ENCODE assay signal across 11 cellular contexts in genomic region chr1:221810406-221810805, GRCh38.
DNase-seq lines count a peak whose midpoint lies in the region; ATAC-seq and TF ChIP-seq lines count a peak whose summit lies in the region.
"Had no signal": no experiment of that assay in that cellular context is flagged by ENCODE, and none has a peak within 500 bp of the region (broad histone marks: within the 10 kb centered on the region; RNA-seq: fewer than 3 reads in every experiment).

No MANE protein-coding gene starts in this region.

- intact Hi-C loops in natural killer cell (cut with micrococcal nuclease), result no loop called here

- H3K27ac Mint-ChIP-seq in central memory CD8-positive, alpha-beta T cell (ENCODE audit: low read depth), result peak overlapping the region; percentile 50
- H3K27ac Mint-ChIP-seq in natural killer cell, result peak overlapping the region; percentile 44 to 71

- no peak for TF ChIP-seq CTCF in natural killer cell (IDR thresholded peaks at IDR 0.05)

- peaks cover 29% of the 10 kb centered on the region for H3K4me1 Mint-ChIP-seq in central memory CD8-positive, alpha-beta T cell
- H3K4me1 Mint-ChIP-seq in natural killer cell, result peaks cover 36 to 39% of the 10 kb centered on the region in 2 donors

- peak; percentile 96 for DNase-seq in EH (ENCODE audit: low read depth)
- DNase-seq in M059J (ENCODE audit: low read depth), result peak; percentile 84
- DNase-seq in central memory CD8-positive, alpha-beta T cell (ENCODE audit: low spot score in 2 of 2), result no peak
- no peak for DNase-seq in natural killer cell
- no peak for DNase-seq in GF-D8 (lab: John Stamatoyannopoulos, UW)
- no peak for DNase-seq in cerebellum (ENCODE audit: low spot score)
- DNase-seq: activated T-cell treated with anti-CD3 and anti-CD28 coated beads, Interleukin-2, amount 50 U/mL, for 4 hours; mucosa of descending colon; NCI-H187 had no signal

- no peak for ATAC-seq in central memory CD8-positive, alpha-beta T cell (replicated peaks; ENCODE audit: extremely low read depth, poor library complexity, severe bottlenecking)
- no peak for ATAC-seq in natural killer cell
- ATAC-seq in GM19463 (IDR thresholded peaks at IDR 0.05; ENCODE audit: unreplicated experiment), result no peak
- no peak for ATAC-seq in GM21381 (IDR thresholded peaks at IDR 0.05; ENCODE audit: unreplicated experiment)
- ATAC-seq: activated T-cell treated with anti-CD3 and anti-CD28 coated beads, Interleukin-2, amount 50 U/mL, for 4 hours; mucosa of descending colon had no signal

- peak overlapping the region; percentile 47 for H3K4me3 Mint-ChIP-seq in central memory CD8-positive, alpha-beta T cell
- H3K4me3 Mint-ChIP-seq in natural killer cell, result peak overlapping the region; percentile 65
- H3K4me3 Mint-ChIP-seq: activated T-cell treated with anti-CD3 and anti-CD28 coated beads, Interleukin-2, amount 50 U/mL, for 4 hours had no signal

- H3K36me3 Mint-ChIP-seq in central memory CD8-positive, alpha-beta T cell (ENCODE audit: insufficient read depth), result peaks cover 1% of the 10 kb centered on the region
- H3K36me3 Mint-ChIP-seq in natural killer cell, result no peaks in the 10 kb centered on the region

- H3K9me3 Mint-ChIP-seq in central memory CD8-positive, alpha-beta T cell, result no peaks in the 10 kb centered on the region
- no peaks in the 10 kb centered on the region for H3K9me3 Mint-ChIP-seq in natural killer cell
- H3K9me3 Mint-ChIP-seq: activated T-cell treated with anti-CD3 and anti-CD28 coated beads, Interleukin-2, amount 50 U/mL, for 4 hours had no signal

- no peaks in the 10 kb centered on the region for H3K27me3 Mint-ChIP-seq in central memory CD8-positive, alpha-beta T cell
- no peaks in the 10 kb centered on the region for H3K27me3 Mint-ChIP-seq in natural killer cell (ENCODE audit: low read depth in 2 of 2)

Comparison
In these comparisons a context has a peak if more than half of its experiments do, and no peak if none do; other contexts are left out.
1. DNase-seq: peak in EH (single experiment) and M059J (single experiment); none in central memory CD8-positive, alpha-beta T cell (0 of 2), natural killer cell (single experiment), GF-D8 (single experiment) and cerebellum (single experiment).